Comparison of ENCODE assay signal across 19 cellular contexts in the genomic region with DNA sequence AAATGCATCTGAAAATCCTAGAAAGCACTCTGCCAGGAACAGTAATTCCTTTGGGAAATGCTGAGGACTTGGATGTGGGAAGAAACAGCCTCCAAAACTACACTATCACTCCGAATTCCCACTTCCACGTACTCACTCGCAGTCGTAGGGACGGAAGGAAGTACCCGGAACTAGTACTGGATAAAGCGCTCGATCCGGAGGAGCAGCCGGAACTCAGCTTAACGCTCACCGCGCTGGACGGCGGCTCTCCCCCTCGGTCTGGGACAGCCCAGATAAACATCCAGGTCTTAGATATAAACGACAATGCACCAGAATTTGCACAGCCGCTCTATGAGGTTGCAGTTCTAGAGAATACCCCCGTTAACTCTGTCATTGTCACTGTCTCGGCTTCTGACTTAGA. TPM values are rescaled to one million over a fixed set of nuclear protein-coding genes. Genes with fewer than 3 reads are reported as not detected.
DNase-seq lines count a peak whose midpoint lies in the region; ATAC-seq and TF ChIP-seq lines count a peak whose summit lies in the region.
"Had no signal": no experiment of that assay in that cellular context is flagged by ENCODE, and none has a peak within 500 bp of the region (broad histone marks: within the 10 kb centered on the region; RNA-seq: fewer than 3 reads in every experiment).

No MANE protein-coding gene starts in this region.

- WGBS in endodermal cell (ENCODE audit: insufficient coverage in 1 of 2, insufficient read length in 1 of 2), 2 experiments = 91 to 95% methylated on average over 19 to 20 of the region's 20 CpGs

- no peaks in the 10 kb centered on the region for H3K79me2 ChIP-seq in parathyroid adenoma

- H3K27ac ChIP-seq in endodermal cell (ENCODE audit: low read depth, low read length) (no peak overlapping the region), parathyroid adenoma (no peak overlapping the region)
- H3K27ac ChIP-seq: hepatocyte, prostate gland had no signal

- H3K4me3 ChIP-seq in BJ (ENCODE audit: low read depth, low read length) (peak overlapping the region; percentile 6), endodermal cell (ENCODE audit: low read length) (no peak overlapping the region), parathyroid adenoma (ENCODE audit: low read depth, low read length) (no peak overlapping the region), BE2C (ENCODE audit: low read depth, low read length) (no peak overlapping the region)
- H3K4me3 ChIP-seq: hepatocyte, prostate gland had no signal

- H3K36me3 ChIP-seq in BJ (ENCODE audit: control insufficient read depth, insufficient read depth, low read length) (no peaks in the 10 kb centered on the region), endodermal cell (ENCODE audit: control insufficient read depth, insufficient read depth, low read length) (peaks cover 15% of the 10 kb centered on the region), parathyroid adenoma (ENCODE audit: control insufficient read depth, insufficient read depth, low read length) (no peaks in the 10 kb centered on the region), BE2C (no peaks in the 10 kb centered on the region)
- H3K36me3 ChIP-seq: prostate gland had no signal

- H3K27me3 ChIP-seq in BJ (ENCODE audit: control insufficient read depth, insufficient read depth, low read length) (no peaks in the 10 kb centered on the region), endodermal cell (ENCODE audit: control insufficient read depth, insufficient read depth, low read length, poor library complexity, severe bottlenecking) (no peaks in the 10 kb centered on the region), parathyroid adenoma (ENCODE audit: control insufficient read depth, insufficient read depth, low read length) (peaks cover 6% of the 10 kb centered on the region), BE2C (no peaks in the 10 kb centered on the region)
- H3K27me3 ChIP-seq: hepatocyte had no signal

- peak overlapping the region; percentile 72 for H2AFZ ChIP-seq in parathyroid adenoma
- H2AFZ ChIP-seq: hepatocyte had no signal

- no peaks in the 10 kb centered on the region for H3K27me3 Mint-ChIP-seq in endodermal cell (ENCODE audit: insufficient read depth)
- peaks cover 33% of the 10 kb centered on the region for H3K27me3 Mint-ChIP-seq in stimulated activated naive CD8-positive, alpha-beta T cell treated with anti-CD3 and anti-CD28 coated beads, Interleukin-15, amount 100 ng/mL, for 72 hours

- H3K4me1 ChIP-seq in endodermal cell (ENCODE audit: control insufficient read depth, insufficient read depth, low read length) (no peaks in the 10 kb centered on the region), parathyroid adenoma (no peaks in the 10 kb centered on the region), BE2C (no peaks in the 10 kb centered on the region)
- H3K4me1 ChIP-seq: prostate gland had no signal

- CTCF ChIA-PET in BJ (lab: Yijun Ruan, JAX) = interaction anchor here (0.8 kb wide), 1 partner anchor 225 kb away, joined by 3 read pairs; no protein-coding TSS in a partner anchor

- POLR2A ChIA-PET in BJ (lab: Charles Lee) = no interaction called here

- H3K9me3 Mint-ChIP-seq in endodermal cell = peaks cover 26% of the 10 kb centered on the region
- peaks cover 14 to 19% of the 10 kb centered on the region in 2 donors for H3K9me3 Mint-ChIP-seq in stimulated activated naive CD8-positive, alpha-beta T cell treated with anti-CD3 and anti-CD28 coated beads, Interleukin-15, amount 100 ng/mL, for 72 hours

- H3K27ac Mint-ChIP-seq in endodermal cell = peak overlapping the region; percentile 96
- no peak overlapping the region for H3K27ac Mint-ChIP-seq in stimulated activated naive CD8-positive, alpha-beta T cell treated with anti-CD3 and anti-CD28 coated beads, Interleukin-15, amount 100 ng/mL, for 72 hours
- H3K27ac Mint-ChIP-seq: CD8-positive, alpha-beta T cell; nephron progenitor cell had no signal

- DNase-seq in BJ (ENCODE audit: low read depth) (no peak), HuH-7.5 (ENCODE audit: low spot score) (peak; percentile 48), endodermal cell (no peak), GM19240 (ENCODE audit: insufficient read length, low spot score) (no peak), BE2C (no peak)
- no peak for DNase-seq in stimulated activated naive CD8-positive, alpha-beta T cell treated with anti-CD3 and anti-CD28 coated beads, Interleukin-15, amount 100 ng/mL, for 72 hours
- DNase-seq: activated CD4-positive, alpha-beta T cell treated with anti-CD3 and anti-CD28 coated beads, Interleukin-2, amount 50 U/mL, for 4 hours; CD8-positive, alpha-beta T cell; effector CD8-positive, alpha-beta T cell; HCEC 1CT; NCI-H187; NCI-H510A; nephron progenitor cell; T-helper 1 cell had no signal

- no peaks in the 10 kb centered on the region for H3K4me1 Mint-ChIP-seq in endodermal cell
- no peaks in the 10 kb centered on the region for H3K4me1 Mint-ChIP-seq in stimulated activated naive CD8-positive, alpha-beta T cell treated with anti-CD3 and anti-CD28 coated beads, Interleukin-15, amount 100 ng/mL, for 72 hours
- H3K4me1 Mint-ChIP-seq: nephron progenitor cell had no signal

- TF ChIP-seq CTCF in BJ (IDR thresholded peaks at IDR 0.05; ENCODE audit: insufficient read depth, low read depth, low read length) = no peak
- no peak for TF ChIP-seq CTCF in endodermal cell (conservative IDR thresholded peaks at IDR 0.05)
- TF ChIP-seq CTCF in parathyroid adenoma (IDR thresholded peaks at IDR 0.05) = no peak
- no peak for TF ChIP-seq CTCF in BE2C (IDR thresholded peaks at IDR 0.05; ENCODE audit: low read depth, low read length)

- no peak overlapping the region for H3K4me2 ChIP-seq in parathyroid adenoma (ENCODE audit: low read length)
- H3K4me2 ChIP-seq: hepatocyte had no signal

- no peak overlapping the region for H3K9ac ChIP-seq in endodermal cell (ENCODE audit: extremely low read depth, low read length, poor library complexity, severe bottlenecking)
- no peak overlapping the region for H3K9ac ChIP-seq in parathyroid adenoma

- H3K36me3 Mint-ChIP-seq in endodermal cell (ENCODE audit: low read depth) = peaks cover 46% of the 10 kb centered on the region
- H3K36me3 Mint-ChIP-seq: CD8-positive, alpha-beta T cell had no signal

- ATAC-seq in HG03521 (IDR thresholded peaks at IDR 0.05; ENCODE audit: unreplicated experiment) = no peak
- no peak for ATAC-seq in stimulated activated naive CD8-positive, alpha-beta T cell treated with anti-CD3 and anti-CD28 coated beads, Interleukin-15, amount 100 ng/mL, for 72 hours
- ATAC-seq: CD8-positive, alpha-beta T cell had no signal

- peaks cover 34% of the 10 kb centered on the region for H3K9me3 ChIP-seq in endodermal cell (ENCODE audit: control insufficient read depth, low read length)
- no peaks in the 10 kb centered on the region for H3K9me3 ChIP-seq in parathyroid adenoma (ENCODE audit: control insufficient read depth, low read length)
- no peaks in the 10 kb centered on the region for H3K9me3 ChIP-seq in BE2C

- H3K4me3 Mint-ChIP-seq in endodermal cell = peak overlapping the region; percentile 75
- H3K4me3 Mint-ChIP-seq in stimulated activated naive CD8-positive, alpha-beta T cell treated with anti-CD3 and anti-CD28 coated beads, Interleukin-15, amount 100 ng/mL, for 72 hours = no peak overlapping the region
- H3K4me3 Mint-ChIP-seq: CD8-positive, alpha-beta T cell; nephron progenitor cell had no signal

RNA-seq across cellular contexts. Expression of a gene that starts 0.8 kb away (rescaled TPM):
- polyA plus RNA-seq in BJ (2011; rRNA removed) = 0.23 and 0.31 TPM in 2 replicates
- polyA minus RNA-seq in BJ (2011; rRNA and poly(A)+ RNA removed) = 0.24 TPM in 1 of 2 replicates, not detected in the other
- total RNA-seq in endodermal cell = 10 to 100 TPM in 1 of 2 donors, 1 to 10 TPM in 1; 4.3 to 17.7 TPM
- polyA plus RNA-seq in endodermal cell (2013, experiment 1 of 2) = 2.6 TPM
- 2.9 TPM for polyA plus RNA-seq in endodermal cell (2013, experiment 2 of 2)
- 2.3 TPM for polyA plus RNA-seq in BE2C (2012; ENCODE audit: insufficient read depth, insufficient read length, low read depth)
- total RNA-seq: CD8-positive, alpha-beta T cell had no signal

RNA-seq across cellular contexts. Expression of a gene that starts 6.6 kb away (rescaled TPM):
- polyA plus RNA-seq in BJ (2011; rRNA removed) = 0.42 and 0.99 TPM in 2 replicates
- 0.24 and 0.36 TPM in 2 replicates for polyA minus RNA-seq in BJ (2011; rRNA and poly(A)+ RNA removed)
- 10 to 100 TPM; 28.4 to 32.1 TPM for total RNA-seq in endodermal cell
- polyA plus RNA-seq in endodermal cell (2013, experiment 1 of 2) = 29.2 TPM
- polyA plus RNA-seq in endodermal cell (2013, experiment 2 of 2) = 28.6 TPM
- 14.2 TPM for polyA plus RNA-seq in BE2C (2012; ENCODE audit: insufficient read depth, insufficient read length, low read depth)
- total RNA-seq: CD8-positive, alpha-beta T cell had no signal

RNA-seq across cellular contexts. Expression of a gene that starts 20.6 kb away (rescaled TPM):
- polyA plus RNA-seq in BJ (2011; rRNA removed) = 0.02 TPM in 2 replicates
- polyA minus RNA-seq in BJ (2011; rRNA and poly(A)+ RNA removed) = 0.05 and 0.09 TPM in 2 replicates
- 1 to 10 TPM; 1.7 to 3.3 TPM for total RNA-seq in endodermal cell
- polyA plus RNA-seq in endodermal cell (2013, experiment 1 of 2) = 1.0 TPM
- 1.2 TPM for polyA plus RNA-seq in endodermal cell (2013, experiment 2 of 2)
- 21.1 TPM for polyA plus RNA-seq in BE2C (2012; ENCODE audit: insufficient read depth, insufficient read length, low read depth)
- total RNA-seq: CD8-positive, alpha-beta T cell; IMR-90 had no signal

RNA-seq across cellular contexts. Expression of a gene that starts 33.9 kb away (rescaled TPM):
- 0.18 and 0.22 TPM in 2 replicates for polyA plus RNA-seq in BJ (2011; rRNA removed)
- polyA minus RNA-seq in BJ (2011; rRNA and poly(A)+ RNA removed) = 0.05 TPM in 1 of 2 replicates, not detected in the other
- 10 to 100 TPM in 1 of 2 donors, 1 to 10 TPM in 1; 2.4 to 43.5 TPM for total RNA-seq in endodermal cell
- polyA plus RNA-seq in endodermal cell (2013, experiment 1 of 2) = 0.46 TPM
- polyA plus RNA-seq in endodermal cell (2013, experiment 2 of 2) = 0.79 TPM
- polyA plus RNA-seq in BE2C (2012; ENCODE audit: insufficient read depth, insufficient read length, low read depth) = 2.9 TPM
- total RNA-seq: CD8-positive, alpha-beta T cell had no signal

RNA-seq across cellular contexts. Expression of a gene that starts 48.8 kb away (rescaled TPM):
- polyA plus RNA-seq in BJ (2011; rRNA removed) = 0.20 and 0.26 TPM in 2 replicates
- not detected in 2 replicates for polyA minus RNA-seq in BJ (2011; rRNA and poly(A)+ RNA removed)
- 1 to 10 TPM in 1 of 2 donors, under 1 TPM in 1; 0.66 to 2.0 TPM for total RNA-seq in endodermal cell
- polyA plus RNA-seq in endodermal cell (2013, experiment 1 of 2) = 0.36 TPM
- polyA plus RNA-seq in endodermal cell (2013, experiment 2 of 2) = 0.29 TPM
- polyA plus RNA-seq in BE2C (2012; ENCODE audit: insufficient read depth, insufficient read length, low read depth) = 3.7 TPM
- total RNA-seq: CD8-positive, alpha-beta T cell had no signal
- polyA plus RNA-seq: hepatocyte had no signal
